In the genomic region with DNA sequence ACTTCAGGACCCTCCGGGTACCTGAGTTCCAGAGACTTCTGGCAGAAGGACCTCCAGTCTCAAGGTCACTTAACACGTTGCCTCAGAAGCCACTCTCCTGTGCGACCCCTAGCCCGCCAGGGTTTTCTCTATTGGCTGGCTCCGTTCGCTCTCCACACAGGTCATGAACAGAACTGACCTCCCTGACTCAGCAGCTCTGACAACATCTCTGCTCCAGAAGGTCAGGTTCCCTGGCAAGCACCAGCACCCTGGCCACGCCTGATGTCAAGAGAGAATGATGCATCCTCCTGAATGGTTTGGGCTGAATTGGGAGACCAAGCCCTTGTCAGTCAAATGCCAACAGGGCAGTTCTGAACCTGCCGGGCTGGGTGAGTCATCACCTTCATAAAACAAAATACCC, we compare ENCODE assay signal across 1 cellular context.
TF ChIP-seq lines count a peak whose summit lies in the region.

No MANE protein-coding gene starts in this region.

TF ChIP-seq in HepG2, 621 proteins besides CTCF, POLR2A, EP300 and RAD21:
- TF ChIP-seq, protein P1, sequence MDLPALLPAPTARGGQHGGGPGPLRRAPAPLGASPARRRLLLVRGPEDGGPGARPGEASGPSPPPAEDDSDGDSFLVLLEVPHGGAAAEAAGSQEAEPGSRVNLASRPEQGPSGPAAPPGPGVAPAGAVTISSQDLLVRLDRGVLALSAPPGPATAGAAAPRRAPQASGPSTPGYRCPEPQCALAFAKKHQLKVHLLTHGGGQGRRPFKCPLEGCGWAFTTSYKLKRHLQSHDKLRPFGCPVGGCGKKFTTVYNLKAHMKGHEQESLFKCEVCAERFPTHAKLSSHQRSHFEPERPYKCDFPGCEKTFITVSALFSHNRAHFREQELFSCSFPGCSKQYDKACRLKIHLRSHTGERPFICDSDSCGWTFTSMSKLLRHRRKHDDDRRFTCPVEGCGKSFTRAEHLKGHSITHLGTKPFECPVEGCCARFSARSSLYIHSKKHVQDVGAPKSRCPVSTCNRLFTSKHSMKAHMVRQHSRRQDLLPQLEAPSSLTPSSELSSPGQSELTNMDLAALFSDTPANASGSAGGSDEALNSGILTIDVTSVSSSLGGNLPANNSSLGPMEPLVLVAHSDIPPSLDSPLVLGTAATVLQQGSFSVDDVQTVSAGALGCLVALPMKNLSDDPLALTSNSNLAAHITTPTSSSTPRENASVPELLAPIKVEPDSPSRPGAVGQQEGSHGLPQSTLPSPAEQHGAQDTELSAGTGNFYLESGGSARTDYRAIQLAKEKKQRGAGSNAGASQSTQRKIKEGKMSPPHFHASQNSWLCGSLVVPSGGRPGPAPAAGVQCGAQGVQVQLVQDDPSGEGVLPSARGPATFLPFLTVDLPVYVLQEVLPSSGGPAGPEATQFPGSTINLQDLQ (CRISPR knock-in tag; IDR thresholded peaks at IDR 0.05), result no peak
- TF ChIP-seq KLF11 (CRISPR knock-in tag; IDR thresholded peaks at IDR 0.05), result no peak
- TF ChIP-seq BORCS8-MEF2B (CRISPR knock-in tag; IDR thresholded peaks at IDR 0.05), result no peak
- TF ChIP-seq ZFP41 (CRISPR knock-in tag; IDR thresholded peaks at IDR 0.05; ENCODE audit: borderline replicate concordance), result no peak
